In the genomic region with DNA sequence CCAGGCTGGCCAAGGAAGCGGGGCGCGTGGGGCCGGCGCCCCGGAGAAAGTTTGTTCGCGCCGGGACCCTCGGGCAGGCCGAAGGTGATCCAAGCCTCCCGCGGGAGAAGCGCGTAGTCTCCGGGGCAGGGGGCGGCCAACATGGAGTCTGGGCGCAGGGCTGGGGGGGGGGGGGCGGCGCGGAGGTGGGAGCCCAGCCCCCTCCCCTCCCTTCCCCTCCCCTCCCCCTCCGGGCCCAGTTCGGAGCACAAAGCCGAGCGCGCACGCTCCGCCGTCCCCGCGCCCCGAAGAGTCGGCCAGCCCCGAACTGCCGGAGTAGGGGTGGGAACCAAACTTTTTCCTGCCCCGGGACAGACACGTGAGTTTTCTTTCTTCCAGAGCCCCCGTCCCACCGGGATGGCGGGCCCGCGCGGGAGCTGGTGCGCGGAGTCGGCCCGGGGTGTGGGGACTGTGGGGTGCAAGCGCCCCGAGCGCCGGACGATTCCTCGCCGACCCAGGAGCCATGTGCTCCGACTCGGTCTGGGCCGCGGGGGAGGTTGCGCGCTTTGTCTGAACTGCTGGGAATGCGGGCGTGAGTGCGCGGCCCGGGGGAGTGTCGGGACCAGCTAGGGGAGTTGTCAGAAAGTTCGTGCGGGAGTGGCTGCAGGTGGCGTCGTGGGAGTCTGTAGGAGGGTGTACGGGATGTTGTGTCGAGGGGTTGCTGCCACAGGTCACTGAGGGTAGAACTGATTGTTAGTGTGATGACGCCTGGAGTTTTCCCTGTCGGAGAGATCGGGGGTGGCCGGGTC, we compare ENCODE assay signal across 8 cellular contexts. TPM values are rescaled to one million over a fixed set of nuclear protein-coding genes. Genes with fewer than 3 reads are reported as not detected.
A peak's percentile ranks its signal among the peaks of the same experiment; 100 is the strongest.
DNase-seq lines count a peak whose midpoint lies in the region; ATAC-seq, FAIRE-seq and TF ChIP-seq lines count a peak whose summit lies in the region.

No MANE protein-coding gene starts in this region.

- H3K27ac ChIP-seq in body of pancreas: peak overlapping the region; percentile 87 to 98 (median 96)

- peaks cover 2% of the 10 kb centered on the region in 2 donors for H3K36me3 ChIP-seq in body of pancreas (replicated peaks in 1 of 2; ENCODE audit: insufficient read depth in 1 of 2, low read depth in 2 of 2)

- H3K9me3 ChIP-seq in body of pancreas: no peaks in the 10 kb centered on the region

- FAIRE-seq in HTR-8/SVneo (lab: Jason Lieb, UNC): no peak

- H3K27me3 ChIP-seq in body of pancreas: no peaks in the 10 kb centered on the region

- 0 to 2% methylated on average over 14 to 64 of the region's 76 CpGs for WGBS in body of pancreas, 2 donors

- peaks cover 33% of the 10 kb centered on the region for H3K4me1 ChIP-seq in body of pancreas

- DNase-seq in CD1c-positive myeloid dendritic cell (ENCODE audit: extremely low spot score) (peak; percentile 66), HTR-8/SVneo (ENCODE audit: insufficient read length, low spot score) (peak; percentile 69), T-helper 2 cell (peak; percentile 18 to 61 (median 42)), body of pancreas (peak; percentile 64 to 74 (median 71)), islet precursor cell (peak; percentile 83)
- DNase-seq in stimulated activated CD4-positive, alpha-beta T cell treated with anti-CD3 and anti-CD28 coated beads, Interleukin-15, amount 100 ng/mL, for 1 hour (ENCODE audit: low read depth in 1 of 2, low spot score in 1 of 2): peak; percentile 19 to 42

- intact Hi-C loops in body of pancreas (cut with DNase I): no loop called here

- peak in 2 of 7 experiments; percentile 1 to 19 for TF ChIP-seq CTCF in body of pancreas (IDR thresholded peaks at IDR 0.05)

- peak; percentile 63 to 85 (median 84) for TF ChIP-seq POLR2A in body of pancreas (IDR thresholded peaks at IDR 0.05)

- peak overlapping the region; percentile 78 to 86 for H3K4me3 ChIP-seq in body of pancreas

- ATAC-seq in body of pancreas (peak; percentile 45), GM21381 (IDR thresholded peaks at IDR 0.05; ENCODE audit: unreplicated experiment) (no peak), HG03108 (IDR thresholded peaks at IDR 0.05; ENCODE audit: unreplicated experiment) (no peak)

RNA-seq across cellular contexts. Expression of a gene that starts 1.1 kb away (rescaled TPM):
- total RNA-seq in body of pancreas: 10 to 100 TPM; 15.2 to 18.7 TPM

RNA-seq across cellular contexts. Expression of a gene that starts 31.1 kb away (rescaled TPM):
- 10 to 100 TPM; 27.0 to 42.0 TPM for total RNA-seq in body of pancreas

RNA-seq across cellular contexts. Expression of a gene that starts 33.2 kb away (rescaled TPM):
- total RNA-seq in body of pancreas: 10 to 100 TPM; 16.9 to 26.7 TPM

Comparison
In these comparisons a context has a peak if more than half of its experiments do, and no peak if none do; other contexts are left out.
1. DNase-seq: peak in every context shown above with its lines; median percentile 83 in islet precursor cell; 71 in body of pancreas; 69 in HTR-8/SVneo; 66 in CD1c-positive myeloid dendritic cell; 42 in T-helper 2 cell; 30 in stimulated activated CD4-positive, alpha-beta T cell treated with anti-CD3 and anti-CD28 coated beads, Interleukin-15, amount 100 ng/mL, for 1 hour.